ENCODE assay signal across 19 cellular contexts in the genomic region with DNA sequence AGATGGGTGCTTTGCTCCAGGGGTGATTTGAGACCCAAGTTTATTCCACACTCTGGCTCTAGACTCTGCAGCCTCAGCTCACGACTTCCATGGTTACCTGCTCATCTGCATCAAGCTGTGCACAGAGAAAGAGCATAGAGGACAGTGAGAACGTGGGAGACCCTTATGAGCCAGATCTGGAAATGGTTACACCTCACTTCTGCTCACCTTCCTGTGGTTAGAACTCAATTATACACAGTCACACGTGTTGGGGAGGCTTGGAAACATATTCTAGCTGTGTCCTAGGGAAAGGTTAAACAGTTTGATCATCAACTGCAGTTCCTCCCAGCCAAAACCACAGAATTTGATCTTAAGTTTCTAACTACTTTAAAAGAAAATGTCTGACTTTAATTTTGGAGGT. TPM values are rescaled to one million over a fixed set of nuclear protein-coding genes. Genes with fewer than 3 reads are reported as not detected.
"Had no signal": no experiment of that assay in that cellular context is flagged by ENCODE, and none has a peak within 500 bp of the region (broad histone marks: within the 10 kb centered on the region; RNA-seq: fewer than 3 reads in every experiment).

No MANE protein-coding gene starts in this region.

- H3K36me3 ChIP-seq: cardiac muscle cell, esophagus muscularis mucosa, transverse colon had no signal

- H3K4me3 Mint-ChIP-seq: naive thymus-derived CD4-positive, alpha-beta T cell; WTC11 had no signal

- H3K9me3 ChIP-seq: esophagus muscularis mucosa, SK-N-SH, transverse colon had no signal

- H3K9ac ChIP-seq: SK-N-SH had no signal

- H3K4me2 ChIP-seq: SK-N-SH had no signal

- H3K4me3 ChIP-seq: cardiac muscle cell, esophagus muscularis mucosa, lung, transverse colon had no signal

- H3K36me3 Mint-ChIP-seq: naive thymus-derived CD4-positive, alpha-beta T cell; WTC11 had no signal

- FAIRE-seq: astrocyte had no signal

- H3K27me3 ChIP-seq: cardiac muscle cell, transverse colon had no signal

- DNase-seq: activated CD4-positive, alpha-beta T cell treated with anti-CD3 and anti-CD28 coated beads, Interleukin-2, amount 50 U/mL, for 48 hours; activated CD8-positive, alpha-beta memory T cell treated with anti-CD3 and anti-CD28 coated beads, Interleukin-2, amount 50 U/mL, for 48 hours; activated effector memory CD4-positive, alpha-beta T cell treated with anti-CD3 and anti-CD28 coated beads, Interleukin-2, amount 50 U/mL, for 16 hours; hypothalamus; naive thymus-derived CD4-positive, alpha-beta T cell; retina; SK-N-SH; stimulated activated CD4-positive, alpha-beta T cell treated with anti-CD3 and anti-CD28 coated beads, Interleukin-15, amount 100 ng/mL, for 24 hours; substantia nigra; transverse colon had no signal

- ATAC-seq: naive thymus-derived CD4-positive, alpha-beta T cell; WTC11 had no signal

- H3K27ac ChIP-seq: cardiac muscle cell, esophagus muscularis mucosa, transverse colon had no signal

- H3K27ac Mint-ChIP-seq: naive thymus-derived CD4-positive, alpha-beta T cell; WTC11 had no signal

RNA-seq across cellular contexts. Expression of gene FETUB, which starts 1.8 kb away (rescaled TPM):
- total RNA-seq: astrocyte; cardiac muscle cell; esophagus muscularis mucosa; fibroblast of villous mesenchyme; lung; mononuclear cell; naive thymus-derived CD4-positive, alpha-beta T cell; skeletal muscle tissue; T-helper 1 cell treated with Interleukin-12 subunit alpha and Interleukin-12 subunit beta and Interleukin-4 antibody, amounts not matched to agents 30 ng/mL and 1 ng/mL, for 36 hours; transverse colon; WTC11 had no signal
- polyA plus RNA-seq: cardiac muscle cell; lung; naive thymus-derived CD4-positive, alpha-beta T cell had no signal

RNA-seq across cellular contexts. Expression of gene HRG, which starts 23.8 kb away (rescaled TPM):
- total RNA-seq: astrocyte; cardiac muscle cell; esophagus muscularis mucosa; fibroblast of villous mesenchyme; mononuclear cell; naive thymus-derived CD4-positive, alpha-beta T cell; skeletal muscle tissue; T-helper 1 cell treated with Interleukin-12 subunit alpha and Interleukin-12 subunit beta and Interleukin-4 antibody, amounts not matched to agents 30 ng/mL and 1 ng/mL, for 36 hours; transverse colon had no signal
- polyA plus RNA-seq: cardiac muscle cell; lung; naive thymus-derived CD4-positive, alpha-beta T cell; SK-N-SH had no signal

RNA-seq across cellular contexts. Expression of gene AHSG, which starts 29.2 kb away (rescaled TPM):
- total RNA-seq: astrocyte; cardiac muscle cell; esophagus muscularis mucosa; fibroblast of villous mesenchyme; mononuclear cell; naive thymus-derived CD4-positive, alpha-beta T cell; T-helper 1 cell treated with Interleukin-12 subunit alpha and Interleukin-12 subunit beta and Interleukin-4 antibody, amounts not matched to agents 30 ng/mL and 1 ng/mL, for 36 hours; transverse colon had no signal
- polyA plus RNA-seq: naive thymus-derived CD4-positive, alpha-beta T cell; SK-N-SH had no signal
